In the genomic region with DNA sequence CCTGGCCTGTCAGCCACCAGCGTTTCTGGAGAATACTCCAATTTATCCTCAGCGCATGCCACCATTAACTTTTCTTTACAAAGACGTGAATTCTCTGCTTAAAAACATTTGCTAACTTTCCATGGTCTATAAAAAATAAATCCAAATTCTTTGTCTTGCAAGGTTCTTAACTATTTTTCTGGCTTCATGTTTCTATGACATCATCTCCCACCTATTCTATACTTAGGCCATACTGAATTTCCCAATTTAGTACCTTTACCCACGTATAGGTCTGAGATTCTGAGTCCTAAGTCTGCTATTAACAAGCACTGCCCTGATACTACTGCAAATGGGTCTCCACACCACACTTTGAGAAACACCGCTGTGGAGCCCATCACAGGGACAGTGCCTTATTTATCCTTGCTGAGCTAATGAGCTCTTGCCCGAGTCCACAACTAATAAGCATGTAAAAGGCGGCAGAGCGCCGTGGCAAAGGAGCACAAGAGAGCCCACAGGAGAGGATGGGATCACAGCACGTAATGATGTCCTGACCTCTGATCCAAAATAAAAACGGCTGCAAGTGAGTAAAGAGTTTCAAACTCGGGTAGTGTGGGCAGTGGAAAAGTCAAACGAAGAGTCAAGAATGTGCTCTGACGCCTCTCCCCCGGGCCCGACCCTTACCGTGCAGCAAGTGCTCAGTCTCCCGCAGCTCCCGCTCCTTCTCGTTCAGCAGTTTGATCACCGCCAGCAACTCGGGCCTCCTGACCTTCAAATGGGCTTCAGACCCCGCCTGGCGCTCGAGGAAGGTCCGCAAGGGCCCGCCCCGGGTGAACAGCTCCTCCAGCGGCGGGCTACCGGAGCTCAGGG, we compare ENCODE assay signal across 8 cellular contexts. TPM values are rescaled to one million over a fixed set of nuclear protein-coding genes. Genes with fewer than 3 reads are reported as not detected.
DNase-seq lines count a peak whose midpoint lies in the region; ATAC-seq and TF ChIP-seq lines count a peak whose summit lies in the region.

No MANE protein-coding gene starts in this region.

- WGBS in urinary bladder: 3% methylated on average over 21 of the region's 31 CpGs

- peaks cover 9% of the 10 kb centered on the region for H3K36me3 Mint-ChIP-seq in memory B cell

- DNase-seq in RKO (ENCODE audit: low spot score): peak; percentile 35
- peak; percentile 20 for DNase-seq in colonic mucosa
- DNase-seq in memory B cell (ENCODE audit: low spot score in 2 of 2): no peak
- no peak for DNase-seq in hippocampal formation (lab: John Stamatoyannopoulos, UW)

- H3K27me3 Mint-ChIP-seq in memory B cell: no peaks in the 10 kb centered on the region

- no peaks in the 10 kb centered on the region for H3K27me3 ChIP-seq in ACC112 (ENCODE audit: insufficient read depth, low read length)
- no peaks in the 10 kb centered on the region for H3K27me3 ChIP-seq in colonic mucosa

- peak overlapping the region; percentile 78 to 86 for H3K9ac ChIP-seq in colonic mucosa (ENCODE audit: low read depth in 2 of 2, low read length in 2 of 2)

- H3K27ac ChIP-seq in ACC112 (ENCODE audit: low read depth, low read length) (peak overlapping the region; percentile 88), colonic mucosa (peak overlapping the region; percentile 81), urinary bladder (ENCODE audit: low read depth) (no peak overlapping the region)

- H3K4me1 ChIP-seq in ACC112 (ENCODE audit: control insufficient read depth, insufficient read depth, low read length, unreplicated experiment) (peaks cover 21% of the 10 kb centered on the region), colonic mucosa (peaks cover 6% of the 10 kb centered on the region), urinary bladder (ENCODE audit: insufficient read depth) (peaks cover 1% of the 10 kb centered on the region)

- peak overlapping the region; percentile 99 for H3K4me3 Mint-ChIP-seq in memory B cell

- intact Hi-C loops in colonic mucosa (cut with DNase I): no loop called here

- H3K36me3 ChIP-seq in ACC112 (ENCODE audit: insufficient read depth, low read length): peaks cover 18% of the 10 kb centered on the region; the same call in 1 of the 2 replicates
- H3K36me3 ChIP-seq in colonic mucosa: no peaks in the 10 kb centered on the region
- peaks cover 3% of the 10 kb centered on the region for H3K36me3 ChIP-seq in urinary bladder (ENCODE audit: insufficient read depth)

- no peak overlapping the region for H2AFZ ChIP-seq in ACC112 (ENCODE audit: low read length, unreplicated experiment)

- H3K9me3 ChIP-seq in colonic mucosa: no peaks in the 10 kb centered on the region

- no peaks in the 10 kb centered on the region for H3K9me3 Mint-ChIP-seq in memory B cell

- ATAC-seq in GM18498 (IDR thresholded peaks at IDR 0.05; ENCODE audit: unreplicated experiment) (peak; percentile 28), HG02943 (IDR thresholded peaks at IDR 0.05; ENCODE audit: low read depth, unreplicated experiment) (peak; percentile 23), memory B cell (ENCODE audit: low read depth) (peak; percentile 5)

- peaks cover 61% of the 10 kb centered on the region for H3K79me2 ChIP-seq in ACC112 (ENCODE audit: control insufficient read depth, insufficient read depth, low read length, unreplicated experiment)

- H3K4me1 Mint-ChIP-seq in memory B cell: peaks cover 37% of the 10 kb centered on the region

- H3K4me3 ChIP-seq in ACC112 (ENCODE audit: low read depth, low read length) (peak overlapping the region; percentile 99), colonic mucosa (peak overlapping the region; percentile 62), urinary bladder (ENCODE audit: low read depth, low read length) (peak overlapping the region; percentile 70)

- no peak for TF ChIP-seq CTCF in colonic mucosa (IDR thresholded peaks at IDR 0.05)

- H3K27ac Mint-ChIP-seq in memory B cell: peak overlapping the region; percentile 97

RNA-seq across cellular contexts. Expression of gene MTRF1L, which starts 0.5 kb away (rescaled TPM):
- total RNA-seq in colonic mucosa (10 to 100 TPM; 20.2 to 23.9 TPM), urinary bladder (19.7 TPM)
- 13.0 TPM for polyA plus RNA-seq in urinary bladder

RNA-seq across cellular contexts. Expression of gene FBXO5, which starts 19.1 kb away (rescaled TPM):
- 10 to 100 TPM in 1 of 2 donors, 1 to 10 TPM in 1; 7.4 to 16.2 TPM for total RNA-seq in colonic mucosa
- 24.1 TPM for total RNA-seq in urinary bladder
- 3.3 TPM for polyA plus RNA-seq in urinary bladder

Comparison
In these comparisons a context has a peak if more than half of its experiments do, and no peak if none do; other contexts are left out.
1. DNase-seq: peak in RKO (single experiment) and colonic mucosa (single experiment); none in memory B cell (0 of 2) and hippocampal formation (0 of 2).
2. Peak in every context shown above with its lines, with median percentiles within 50 percentile points of each other: H3K4me3 ChIP-seq and ATAC-seq.